In the genomic region with DNA sequence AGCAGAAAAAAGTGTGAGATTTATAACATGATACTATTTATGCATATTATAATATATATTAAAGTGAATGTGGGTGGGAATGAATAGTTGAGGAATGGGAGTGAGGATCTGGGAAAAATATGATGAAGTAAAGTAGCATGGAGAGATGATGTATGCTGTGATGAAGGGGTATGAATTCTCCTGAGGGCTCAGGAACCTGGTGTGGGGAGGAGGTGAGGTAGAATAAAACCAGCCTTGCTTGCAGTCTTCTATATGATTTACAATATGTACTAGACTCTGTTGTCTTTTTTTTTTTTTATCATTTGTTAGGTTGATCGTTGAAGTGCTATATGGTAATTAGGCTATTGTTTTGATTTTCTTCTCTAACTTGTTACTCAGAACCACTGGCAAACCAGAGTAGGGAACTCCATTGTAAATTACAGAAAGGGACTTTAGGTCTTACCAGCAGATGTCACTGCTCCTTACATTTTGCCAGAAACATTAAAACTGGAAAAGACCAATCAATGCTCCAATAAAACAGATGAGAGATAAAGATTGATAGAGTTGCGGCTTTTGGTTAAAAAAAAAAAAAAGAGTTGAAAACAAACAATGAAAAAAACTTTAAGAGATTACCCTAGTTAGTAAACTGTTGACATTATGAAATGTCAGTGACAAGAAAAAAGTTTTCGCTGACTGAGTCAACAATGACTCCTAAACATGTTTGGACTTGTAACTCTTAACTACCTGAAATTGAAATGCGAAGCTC, we compare ENCODE assay signal across 8 cellular contexts. TPM values are rescaled to one million over a fixed set of nuclear protein-coding genes. Genes with fewer than 3 reads are reported as not detected.
DNase-seq lines count a peak whose midpoint lies in the region; ATAC-seq and TF ChIP-seq lines count a peak whose summit lies in the region.

No MANE protein-coding gene starts in this region.

- H3K9me2 ChIP-seq in PC-3 (replicated peaks; ENCODE audit: low read length) = no peaks in the 10 kb centered on the region

- TF ChIP-seq EP300 in ovary (IDR thresholded peaks at IDR 0.05) = no peak

- POLR2A ChIA-PET in PC-3 (lab: Charles Lee; ENCODE audit: unreplicated experiment) = interaction anchor here (0.6 to 0.9 kb wide), 4 partner anchors 77 to 261 kb away, joined by 3 to 20 read pairs (median 6); no protein-coding TSS in a partner anchor

- BruUV-seq in PC-3 (replicated peaks; lab: Mats Ljungman, UMichigan) = no TSS peak

- no peaks in the 10 kb centered on the region for H3K79me2 ChIP-seq in PC-3 (ENCODE audit: low read length)
- H3K79me2 ChIP-seq in fibroblast of lung (ENCODE audit: control insufficient read depth, insufficient read depth, low read length) = no peaks in the 10 kb centered on the region

- no peak for TF ChIP-seq POLR2A in ovary (IDR thresholded peaks at IDR 0.05)

- H4K20me1 ChIP-seq in PC-3 (ENCODE audit: low read length) = no peaks in the 10 kb centered on the region
- H4K20me1 ChIP-seq in fibroblast of lung (ENCODE audit: control insufficient read depth, extremely low read depth, insufficient read depth, low read length) = no peaks in the 10 kb centered on the region

- H3K4me3 ChIP-seq in PC-3 (ENCODE audit: low read length) (peak overlapping the region; percentile 30; the same call in 1 of the 2 replicates), fibroblast of lung (replicated peaks in 1 of 4; ENCODE audit: control extremely low read depth in 1 of 4, insufficient read depth in 1 of 4, low read depth in 3 of 4, low read length in 4 of 4) (no peak overlapping the region), ovary (no peak overlapping the region)

- H3K27me3 ChIP-seq in PC-3 (ENCODE audit: low read length) = no peaks in the 10 kb centered on the region
- no peaks in the 10 kb centered on the region for H3K27me3 ChIP-seq in fibroblast of lung (ENCODE audit: control insufficient read depth, insufficient read depth, low read length)
- no peaks in the 10 kb centered on the region for H3K27me3 ChIP-seq in ovary

- ATAC-seq in PC-3 (peak; percentile 66), omental fat pad (ENCODE audit: low FRiP score) (no peak), GM18870 (IDR thresholded peaks at IDR 0.05; ENCODE audit: unreplicated experiment) (no peak), HG03354 (IDR thresholded peaks at IDR 0.05; ENCODE audit: poor library complexity, severe bottlenecking, unreplicated experiment) (no peak)

- H3K9ac ChIP-seq in PC-3 (ENCODE audit: low read length) (peak overlapping the region; percentile 26; the same call in 1 of the 2 replicates), fibroblast of lung (ENCODE audit: insufficient read depth, low read length) (no peak overlapping the region)

- 47 to 55% (median 50%) methylated on average over 4 of the region's 4 CpGs for WGBS in ovary, 3 donors

- no peaks in the 10 kb centered on the region for H3F3A ChIP-seq in PC-3 (ENCODE audit: low read length, unreplicated experiment)

- H3K36me3 ChIP-seq in PC-3 (ENCODE audit: low read depth, low read length) = no peaks in the 10 kb centered on the region
- no peaks in the 10 kb centered on the region for H3K36me3 ChIP-seq in fibroblast of lung (ENCODE audit: control insufficient read depth, insufficient read depth, low read length)
- no peaks in the 10 kb centered on the region for H3K36me3 ChIP-seq in ovary

- CTCF ChIA-PET in PC-3 (lab: Charles Lee) = interaction anchor here (0.5 to 2.9 kb wide), 20 partner anchors 14 to 260 kb away, joined by 3 to 30 read pairs (median 4); a partner anchor contains a TSS

- peak; percentile 63 for TF ChIP-seq CTCF in AG09319 (IDR thresholded peaks at IDR 0.05; ENCODE audit: low read depth, low read length)
- peak; percentile 20 for TF ChIP-seq CTCF in GM20000 (IDR thresholded peaks at IDR 0.05; ENCODE audit: extremely low read depth, missing control alignments)
- peak; percentile 92 for TF ChIP-seq CTCF in PC-3 (conservative IDR thresholded peaks at IDR 0.05; ENCODE audit: low read depth, low read length)
- peak; percentile 59 to 66 for TF ChIP-seq CTCF in fibroblast of lung (conservative IDR thresholded peaks at IDR 0.05 in 1 of 2, IDR thresholded peaks at IDR 0.05 in 1 of 2; ENCODE audit: low read depth in 1 of 2, low read length in 2 of 2)
- TF ChIP-seq CTCF in ovary (IDR thresholded peaks at IDR 0.05) = peak in 2 of 3 donors; percentile 36 to 47
- no peak for TF ChIP-seq CTCF in omental fat pad (IDR thresholded peaks at IDR 0.05)

- H3K4me2 ChIP-seq in PC-3 (ENCODE audit: low read length) (peak overlapping the region; percentile 74), fibroblast of lung (ENCODE audit: extremely low read depth, insufficient read depth, low read length) (no peak overlapping the region)

- H3K9me3 ChIP-seq in PC-3 (ENCODE audit: low read length) = no peaks in the 10 kb centered on the region
- H3K9me3 ChIP-seq in fibroblast of lung (ENCODE audit: control insufficient read depth, insufficient read depth, low read depth, low read length) = no peaks in the 10 kb centered on the region
- H3K9me3 ChIP-seq in ovary = no peaks in the 10 kb centered on the region

- peaks cover 32% of the 10 kb centered on the region for H3K4me1 ChIP-seq in PC-3 (ENCODE audit: insufficient read depth, low read length)
- H3K4me1 ChIP-seq in fibroblast of lung (ENCODE audit: control insufficient read depth, extremely low read depth, insufficient read depth, low read length) = no peaks in the 10 kb centered on the region
- H3K4me1 ChIP-seq in ovary (ENCODE audit: insufficient read depth) = no peaks in the 10 kb centered on the region

- H3K27ac ChIP-seq in PC-3 (ENCODE audit: low read length) (peak overlapping the region; percentile 44), fibroblast of lung (ENCODE audit: insufficient read depth, low read length) (no peak overlapping the region), ovary (no peak overlapping the region)

- no peak for DNase-seq in AG09319 (ENCODE audit: extremely low read depth, low read depth)
- DNase-seq in GM20000 (ENCODE audit: low spot score) = peak; percentile 24
- DNase-seq in PC-3 = peak; percentile 86
- DNase-seq in fibroblast of lung (ENCODE audit: low read depth in 2 of 2) = peak; percentile 51 to 78
- no peak for DNase-seq in ovary
- DNase-seq in omental fat pad (ENCODE audit: low spot score) = no peak

- H2AFZ ChIP-seq in PC-3 (ENCODE audit: low read length) (no peak overlapping the region), fibroblast of lung (ENCODE audit: low read length) (no peak overlapping the region)

- intact Hi-C loops in PC-3 (cut with micrococcal nuclease) (loop anchor here (1.0 to 5.0 kb wide), 10 partner anchors 19 to 279 kb away; no protein-coding TSS in a partner anchor), ovary (cut with DNase I) (loop anchor here in 2 of 4 donors (10.0 kb wide), 1 partner anchor 175 kb away; no protein-coding TSS in a partner anchor)

RNA-seq across cellular contexts. Expression of a gene that starts 39.9 kb away (rescaled TPM):
- 0.63 and 1.3 TPM in 2 replicates for total RNA-seq in PC-3 (2014; rRNA removed)
- 6.9 and 16.2 TPM in 2 replicates for total RNA-seq in fibroblast of lung
- polyA plus RNA-seq in fibroblast of lung = 14.3 and 14.9 TPM in 2 replicates
- 8.8 and 10.0 TPM in 2 replicates for polyA plus RNA-seq in fibroblast of lung (2012)
- 1.5 and 29.3 TPM in 2 replicates for polyA minus RNA-seq in fibroblast of lung (ENCODE audit: low replicate concordance)
- total RNA-seq in ovary = 10 to 100 TPM in 4 of 7 donors, 1 to 10 TPM in 3; 6.8 to 11.4 (median 10.7) TPM
- 10 to 100 TPM in 1 of 2 donors, 1 to 10 TPM in 1; 6.6 to 11.8 TPM for polyA plus RNA-seq in ovary
- 10 to 100 TPM in 1 of 4 donors, 1 to 10 TPM in 3; 3.6 to 11.3 (median 5.6) TPM for total RNA-seq in omental fat pad

Comparison
In these comparisons a context has a peak if more than half of its experiments do, and no peak if none do; other contexts are left out.
1. DNase-seq: peak in GM20000 (single experiment), PC-3 (single experiment) and fibroblast of lung (2 of 2); none in AG09319 (single experiment), ovary (0 of 5) and omental fat pad (single experiment).
2. CTCF ChIP-seq: peak in AG09319 (single experiment), GM20000 (single experiment), PC-3 (single experiment), fibroblast of lung (2 of 2) and ovary (2 of 3); none in omental fat pad (0 of 3).